In genomic region chr5:173327948-173328895, GRCh38 we compare ENCODE assay signal across 1 cellular context.
TF ChIP-seq lines count a peak whose summit lies in the region.

TSS of gene STC2 (minus strand) at chr5:173328414. CDS start at chr5:173328193, 221 bp downstream.

TF ChIP-seq in HepG2, 621 proteins besides CTCF, POLR2A, EP300 and RAD21 (continued from another document and continues in another):
- TF ChIP-seq ZNF280B (CRISPR knock-in tag; IDR thresholded peaks at IDR 0.05; ENCODE audit: borderline replicate concordance) (peak; percentile 76; the same call in 1 of the 2 replicates), RBAK (CRISPR knock-in tag; IDR thresholded peaks at IDR 0.05) (no peak), ZNF556 (CRISPR knock-in tag; IDR thresholded peaks at IDR 0.05; ENCODE audit: borderline replicate concordance) (peak; percentile 49; the same call in 1 of the 2 replicates), ZNF557 (CRISPR knock-in tag; IDR thresholded peaks at IDR 0.05) (peak; percentile 83), BCL6 (CRISPR knock-in tag; IDR thresholded peaks at IDR 0.05) (peak; percentile 77), AGO2 (optimal IDR thresholded peaks at IDR 0.05; ENCODE audit: low read depth, low read length) (peak; percentile 71), RFXANK (CRISPR knock-in tag; IDR thresholded peaks at IDR 0.05) (peak; percentile 10; the same call in 1 of the 2 replicates), NCOA5 (CRISPR knock-in tag; IDR thresholded peaks at IDR 0.05) (no peak), ZNF547 (CRISPR knock-in tag; IDR thresholded peaks at IDR 0.05) (peak; percentile 83), MEIS1 (CRISPR knock-in tag; IDR thresholded peaks at IDR 0.05; ENCODE audit: borderline replicate concordance) (peak; percentile 11; the same call in 1 of the 2 replicates), TRIM24 (CRISPR knock-in tag; IDR thresholded peaks at IDR 0.05) (no peak), ZNF546 (CRISPR knock-in tag; conservative IDR thresholded peaks at IDR 0.05) (0 out of 2 replicates have a peak, but pooled peaks have one; percentile 64), ZFP41 (CRISPR knock-in tag; IDR thresholded peaks at IDR 0.05; ENCODE audit: borderline replicate concordance) (peak; percentile 76; the same call in 1 of the 2 replicates), DNMT3B (CRISPR knock-in tag; conservative IDR thresholded peaks at IDR 0.05) (peak; percentile 53), MAFF (IDR thresholded peaks at IDR 0.05; ENCODE audit: low read depth, low read length) (no peak), ARID5B (CRISPR knock-in tag; IDR thresholded peaks at IDR 0.05) (peak; percentile 67), ZNF75D (CRISPR knock-in tag; IDR thresholded peaks at IDR 0.05; ENCODE audit: borderline replicate concordance) (no peak), TIGD3 (CRISPR knock-in tag; IDR thresholded peaks at IDR 0.05; ENCODE audit: borderline replicate concordance) (0 out of 2 replicates have a peak, but pooled peaks have one; percentile 30), MIER2 (CRISPR knock-in tag; IDR thresholded peaks at IDR 0.05) (no peak), SETDB1 (CRISPR knock-in tag; IDR thresholded peaks at IDR 0.05; ENCODE audit: borderline replicate concordance) (no peak), WIZ (CRISPR knock-in tag; IDR thresholded peaks at IDR 0.05) (peak; percentile 49; the same call in 1 of the 2 replicates), MAZ (IDR thresholded peaks at IDR 0.05; ENCODE audit: borderline replicate concordance, low read depth, low read length) (no peak), MAZ (CRISPR knock-in tag; IDR thresholded peaks at IDR 0.05; ENCODE audit: low read depth) (peak; percentile 88), ZNF143 (CRISPR knock-in tag; IDR thresholded peaks at IDR 0.05) (no peak), GABPB1 (CRISPR knock-in tag; IDR thresholded peaks at IDR 0.05) (peak; percentile 61; the same call in 1 of the 2 replicates), ONECUT2 (CRISPR knock-in tag; IDR thresholded peaks at IDR 0.05) (0 out of 2 replicates have a peak, but pooled peaks have one; percentile 11), BORCS8-MEF2B (CRISPR knock-in tag; IDR thresholded peaks at IDR 0.05) (no peak; the same call in 1 of the 2 replicates), ZNF878 (CRISPR knock-in tag; IDR thresholded peaks at IDR 0.05) (peak; percentile 48; the same call in 1 of the 2 replicates), MEF2D (CRISPR knock-in tag; IDR thresholded peaks at IDR 0.05) (peak; percentile 82), AFF4 (CRISPR knock-in tag; IDR thresholded peaks at IDR 0.05) (peak; percentile 91), SOX5 (CRISPR knock-in tag; IDR thresholded peaks at IDR 0.05; ENCODE audit: borderline replicate concordance) (0 out of 2 replicates have a peak, but pooled peaks have one; percentile 27), NFE2L1 (CRISPR knock-in tag; IDR thresholded peaks at IDR 0.05; ENCODE audit: borderline replicate concordance) (no peak), ZNF329 (CRISPR knock-in tag; IDR thresholded peaks at IDR 0.05; ENCODE audit: low read depth) (no peak)
- TF ChIP-seq, protein P1, sequence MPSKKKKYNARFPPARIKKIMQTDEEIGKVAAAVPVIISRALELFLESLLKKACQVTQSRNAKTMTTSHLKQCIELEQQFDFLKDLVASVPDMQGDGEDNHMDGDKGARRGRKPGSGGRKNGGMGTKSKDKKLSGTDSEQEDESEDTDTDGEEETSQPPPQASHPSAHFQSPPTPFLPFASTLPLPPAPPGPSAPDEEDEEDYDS (CRISPR knock-in tag; IDR thresholded peaks at IDR 0.05) = peak; percentile 100
- TF ChIP-seq, protein P2, sequence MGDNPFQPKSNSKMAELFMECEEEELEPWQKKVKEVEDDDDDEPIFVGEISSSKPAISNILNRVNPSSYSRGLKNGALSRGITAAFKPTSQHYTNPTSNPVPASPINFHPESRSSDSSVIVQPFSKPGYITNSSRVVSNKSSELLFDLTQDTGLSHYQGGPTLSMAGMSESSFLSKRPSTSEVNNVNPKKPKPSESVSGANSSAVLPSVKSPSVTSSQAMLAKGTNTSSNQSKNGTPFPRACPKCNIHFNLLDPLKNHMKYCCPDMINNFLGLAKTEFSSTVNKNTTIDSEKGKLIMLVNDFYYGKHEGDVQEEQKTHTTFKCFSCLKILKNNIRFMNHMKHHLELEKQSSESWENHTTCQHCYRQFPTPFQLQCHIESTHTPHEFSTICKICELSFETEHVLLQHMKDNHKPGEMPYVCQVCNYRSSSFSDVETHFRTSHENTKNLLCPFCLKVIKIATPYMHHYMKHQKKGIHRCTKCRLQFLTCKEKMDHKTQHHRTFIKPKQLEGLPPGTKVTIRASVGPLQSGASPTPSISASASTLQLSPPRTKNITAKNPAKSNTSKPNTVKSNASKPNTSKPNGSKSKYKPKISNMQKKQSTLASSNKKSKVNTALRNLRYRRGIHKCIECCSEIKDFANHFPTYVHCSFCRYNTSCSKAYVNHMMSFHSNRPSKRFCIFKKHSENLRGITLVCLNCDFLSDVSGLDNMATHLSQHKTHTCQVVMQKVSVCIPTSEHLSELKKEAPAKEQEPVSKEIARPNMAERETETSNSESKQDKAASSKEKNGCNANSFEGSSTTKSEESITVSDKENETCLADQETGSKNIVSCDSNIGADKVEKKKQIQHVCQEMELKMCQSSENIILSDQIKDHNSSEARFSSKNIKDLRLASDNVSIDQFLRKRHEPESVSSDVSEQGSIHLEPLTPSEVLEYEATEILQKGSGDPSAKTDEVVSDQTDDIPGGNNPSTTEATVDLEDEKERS (CRISPR knock-in tag; IDR thresholded peaks at IDR 0.05) = peak; percentile 55
- TF ChIP-seq, protein P3, sequence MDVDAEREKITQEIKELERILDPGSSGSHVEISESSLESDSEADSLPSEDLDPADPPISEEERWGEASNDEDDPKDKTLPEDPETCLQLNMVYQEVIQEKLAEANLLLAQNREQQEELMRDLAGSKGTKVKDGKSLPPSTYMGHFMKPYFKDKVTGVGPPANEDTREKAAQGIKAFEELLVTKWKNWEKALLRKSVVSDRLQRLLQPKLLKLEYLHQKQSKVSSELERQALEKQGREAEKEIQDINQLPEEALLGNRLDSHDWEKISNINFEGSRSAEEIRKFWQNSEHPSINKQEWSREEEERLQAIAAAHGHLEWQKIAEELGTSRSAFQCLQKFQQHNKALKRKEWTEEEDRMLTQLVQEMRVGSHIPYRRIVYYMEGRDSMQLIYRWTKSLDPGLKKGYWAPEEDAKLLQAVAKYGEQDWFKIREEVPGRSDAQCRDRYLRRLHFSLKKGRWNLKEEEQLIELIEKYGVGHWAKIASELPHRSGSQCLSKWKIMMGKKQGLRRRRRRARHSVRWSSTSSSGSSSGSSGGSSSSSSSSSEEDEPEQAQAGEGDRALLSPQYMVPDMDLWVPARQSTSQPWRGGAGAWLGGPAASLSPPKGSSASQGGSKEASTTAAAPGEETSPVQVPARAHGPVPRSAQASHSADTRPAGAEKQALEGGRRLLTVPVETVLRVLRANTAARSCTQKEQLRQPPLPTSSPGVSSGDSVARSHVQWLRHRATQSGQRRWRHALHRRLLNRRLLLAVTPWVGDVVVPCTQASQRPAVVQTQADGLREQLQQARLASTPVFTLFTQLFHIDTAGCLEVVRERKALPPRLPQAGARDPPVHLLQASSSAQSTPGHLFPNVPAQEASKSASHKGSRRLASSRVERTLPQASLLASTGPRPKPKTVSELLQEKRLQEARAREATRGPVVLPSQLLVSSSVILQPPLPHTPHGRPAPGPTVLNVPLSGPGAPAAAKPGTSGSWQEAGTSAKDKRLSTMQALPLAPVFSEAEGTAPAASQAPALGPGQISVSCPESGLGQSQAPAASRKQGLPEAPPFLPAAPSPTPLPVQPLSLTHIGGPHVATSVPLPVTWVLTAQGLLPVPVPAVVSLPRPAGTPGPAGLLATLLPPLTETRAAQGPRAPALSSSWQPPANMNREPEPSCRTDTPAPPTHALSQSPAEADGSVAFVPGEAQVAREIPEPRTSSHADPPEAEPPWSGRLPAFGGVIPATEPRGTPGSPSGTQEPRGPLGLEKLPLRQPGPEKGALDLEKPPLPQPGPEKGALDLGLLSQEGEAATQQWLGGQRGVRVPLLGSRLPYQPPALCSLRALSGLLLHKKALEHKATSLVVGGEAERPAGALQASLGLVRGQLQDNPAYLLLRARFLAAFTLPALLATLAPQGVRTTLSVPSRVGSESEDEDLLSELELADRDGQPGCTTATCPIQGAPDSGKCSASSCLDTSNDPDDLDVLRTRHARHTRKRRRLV (CRISPR knock-in tag; IDR thresholded peaks at IDR 0.05) = peak; percentile 52; the same call in 1 of the 2 replicates
- TF ChIP-seq, protein P4, sequence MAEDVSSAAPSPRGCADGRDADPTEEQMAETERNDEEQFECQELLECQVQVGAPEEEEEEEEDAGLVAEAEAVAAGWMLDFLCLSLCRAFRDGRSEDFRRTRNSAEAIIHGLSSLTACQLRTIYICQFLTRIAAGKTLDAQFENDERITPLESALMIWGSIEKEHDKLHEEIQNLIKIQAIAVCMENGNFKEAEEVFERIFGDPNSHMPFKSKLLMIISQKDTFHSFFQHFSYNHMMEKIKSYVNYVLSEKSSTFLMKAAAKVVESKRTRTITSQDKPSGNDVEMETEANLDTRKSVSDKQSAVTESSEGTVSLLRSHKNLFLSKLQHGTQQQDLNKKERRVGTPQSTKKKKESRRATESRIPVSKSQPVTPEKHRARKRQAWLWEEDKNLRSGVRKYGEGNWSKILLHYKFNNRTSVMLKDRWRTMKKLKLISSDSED (CRISPR knock-in tag; IDR thresholded peaks at IDR 0.05) = peak; percentile 28; the same call in 1 of the 2 replicates
- TF ChIP-seq, protein P5, sequence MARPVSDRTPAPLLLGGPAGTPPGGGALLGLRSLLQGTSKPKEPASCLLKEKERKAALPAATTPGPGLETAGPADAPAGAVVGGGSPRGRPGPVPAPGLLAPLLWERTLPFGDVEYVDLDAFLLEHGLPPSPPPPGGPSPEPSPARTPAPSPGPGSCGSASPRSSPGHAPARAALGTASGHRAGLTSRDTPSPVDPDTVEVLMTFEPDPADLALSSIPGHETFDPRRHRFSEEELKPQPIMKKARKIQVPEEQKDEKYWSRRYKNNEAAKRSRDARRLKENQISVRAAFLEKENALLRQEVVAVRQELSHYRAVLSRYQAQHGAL (CRISPR knock-in tag; IDR thresholded peaks at IDR 0.05; ENCODE audit: not compliant biosample characterization) = peak; percentile 79
